In genomic region chr18:74289137-74289536, GRCh38 we compare ENCODE assay signal across 14 cellular contexts. TPM values are rescaled to one million over a fixed set of nuclear protein-coding genes. Genes with fewer than 3 reads are reported as not detected.
DNase-seq lines count a peak whose midpoint lies in the region; ATAC-seq and TF ChIP-seq lines count a peak whose summit lies in the region.
"Had no signal": no experiment of that assay in that cellular context is flagged by ENCODE, and none has a peak within 500 bp of the region (broad histone marks: within the 10 kb centered on the region; RNA-seq: fewer than 3 reads in every experiment).

No MANE protein-coding gene starts in this region.

- peaks cover 27% of the 10 kb centered on the region for H3K4me1 Mint-ChIP-seq in chondrocyte (ENCODE audit: low read depth)
- H3K4me1 Mint-ChIP-seq in effector memory CD8-positive, alpha-beta T cell (ENCODE audit: low read depth in 2 of 2) = peaks cover 10 to 19% of the 10 kb centered on the region in 2 donors

- TF ChIP-seq CTCF in left ventricle myocardium inferior (IDR thresholded peaks at IDR 0.05; ENCODE audit: borderline replicate concordance) (no peak), chondrocyte (IDR thresholded peaks at IDR 0.05) (no peak), vagina (IDR thresholded peaks at IDR 0.05) (no peak)

- intact Hi-C loops in left ventricle myocardium inferior (cut with micrococcal nuclease) (no loop called here), left cardiac atrium (cut with DNase I) (no loop called here), vagina (cut with DNase I) (no loop called here)

- H3K4me3 ChIP-seq in left ventricle myocardium inferior (peak overlapping the region; percentile 29), muscle layer of duodenum (ENCODE audit: low read depth in 1 of 2, low read length in 2 of 2) (peak overlapping the region in 1 of 2 donors; percentile 31), vagina (no peak overlapping the region)

- H3K36me3 Mint-ChIP-seq in chondrocyte (ENCODE audit: low read depth) = no peaks in the 10 kb centered on the region
- H3K36me3 Mint-ChIP-seq in effector memory CD8-positive, alpha-beta T cell (ENCODE audit: insufficient read depth) = peaks cover 11% of the 10 kb centered on the region

- H3K27me3 Mint-ChIP-seq in chondrocyte (ENCODE audit: low read depth) = no peaks in the 10 kb centered on the region
- H3K27me3 Mint-ChIP-seq in effector memory CD8-positive, alpha-beta T cell = no peaks in the 10 kb centered on the region

- no peaks in the 10 kb centered on the region for H3K9me3 Mint-ChIP-seq in chondrocyte (ENCODE audit: low read depth)
- no peaks in the 10 kb centered on the region for H3K9me3 Mint-ChIP-seq in effector memory CD8-positive, alpha-beta T cell
- H3K9me3 Mint-ChIP-seq: endodermal cell had no signal

- no peak for TF ChIP-seq POLR2A in vagina (IDR thresholded peaks at IDR 0.05)

- DNase-seq in left ventricle myocardium inferior (no peak), left cardiac atrium (no peak), chondrocyte (ENCODE audit: low spot score) (no peak), vagina (ENCODE audit: extremely low spot score in 2 of 2) (no peak), NCI-H526 treated with DMSO at 0.1 percent for 48 hours (lab: John Stamatoyannopoulos, UW) (no peak)
- DNase-seq in effector memory CD8-positive, alpha-beta T cell = no peak
- DNase-seq: activated CD4-positive, alpha-beta T cell treated with anti-CD3 and anti-CD28 coated beads, Interleukin-2, amount 50 U/mL, for 1 hour; activated naive CD4-positive, alpha-beta T cell treated with anti-CD3 and anti-CD28 coated beads, Interleukin-2, amount 10 ng/mL, durations not matched to agents 7 days and 5 days; GDM1; H7; NCI-H82 had no signal

- H3K4me1 ChIP-seq in left ventricle myocardium inferior = peaks cover 83% of the 10 kb centered on the region
- peaks cover 16 to 28% of the 10 kb centered on the region in 2 donors for H3K4me1 ChIP-seq in muscle layer of duodenum (ENCODE audit: control insufficient read depth in 1 of 2, insufficient read depth in 2 of 2, low read length in 2 of 2)
- H3K4me1 ChIP-seq in vagina = peaks cover 29% of the 10 kb centered on the region

- no peak overlapping the region for H3K4me3 Mint-ChIP-seq in chondrocyte (ENCODE audit: unreplicated experiment)
- H3K4me3 Mint-ChIP-seq in effector memory CD8-positive, alpha-beta T cell = no peak overlapping the region
- H3K4me3 Mint-ChIP-seq: activated naive CD4-positive, alpha-beta T cell treated with anti-CD3 and anti-CD28 coated beads, Interleukin-2, amount 10 ng/mL, durations not matched to agents 7 days and 5 days; endodermal cell had no signal

- H3K27ac ChIP-seq in left ventricle myocardium inferior (replicated peaks) = peak overlapping the region; percentile 90
- H3K27ac ChIP-seq in muscle layer of duodenum (ENCODE audit: low read length) = peak overlapping the region; percentile 71
- peak overlapping the region; percentile 40 for H3K27ac ChIP-seq in vagina

- no peak for ATAC-seq in left cardiac atrium
- no peak for ATAC-seq in effector memory CD8-positive, alpha-beta T cell (replicated peaks)
- ATAC-seq in GM18873 (IDR thresholded peaks at IDR 0.05; ENCODE audit: low FRiP score, unreplicated experiment) = no peak

- H3K27ac Mint-ChIP-seq in chondrocyte (ENCODE audit: unreplicated experiment) = peak overlapping the region; percentile 49
- no peak overlapping the region for H3K27ac Mint-ChIP-seq in effector memory CD8-positive, alpha-beta T cell
- H3K27ac Mint-ChIP-seq: activated naive CD4-positive, alpha-beta T cell treated with anti-CD3 and anti-CD28 coated beads, Interleukin-2, amount 10 ng/mL, durations not matched to agents 7 days and 5 days had no signal

- no peaks in the 10 kb centered on the region for H3K9me3 ChIP-seq in left ventricle myocardium inferior (replicated peaks)
- H3K9me3 ChIP-seq in muscle layer of duodenum (ENCODE audit: control insufficient read depth in 1 of 2, low read length in 2 of 2) = no peaks in the 10 kb centered on the region
- no peaks in the 10 kb centered on the region for H3K9me3 ChIP-seq in vagina

- H3K36me3 ChIP-seq in left ventricle myocardium inferior = no peaks in the 10 kb centered on the region
- H3K36me3 ChIP-seq in muscle layer of duodenum (ENCODE audit: control insufficient read depth in 1 of 2, insufficient read depth in 2 of 2, low read length in 2 of 2) = no peaks in the 10 kb centered on the region
- H3K36me3 ChIP-seq in vagina = no peaks in the 10 kb centered on the region

- H3K27me3 ChIP-seq in left ventricle myocardium inferior (ENCODE audit: low read depth) (no peaks in the 10 kb centered on the region), muscle layer of duodenum (ENCODE audit: low read depth, low read length) (no peaks in the 10 kb centered on the region), vagina (no peaks in the 10 kb centered on the region)

RNA-seq across cellular contexts. Expression of gene CYB5A, which starts 2.6 kb away (rescaled TPM):
- total RNA-seq in left ventricle myocardium inferior = 105 TPM
- total RNA-seq in left cardiac atrium = 100 to 1,000 TPM in 1 of 2 donors, 10 to 100 TPM in 1; 66.7 to 122 TPM
- 29.9 to 30.7 TPM (median 30.1 TPM) in 3 replicates for total RNA-seq in chondrocyte
- total RNA-seq in vagina = 88.6 TPM

RNA-seq across cellular contexts. Expression of gene C18orf63, which starts 26.5 kb away (rescaled TPM):
- total RNA-seq in left ventricle myocardium inferior (not detected), left cardiac atrium (not detected), chondrocyte (not detected in 3 replicates), vagina (not detected)
- total RNA-seq: endodermal cell, H7 had no signal

Comparison
In these comparisons a context has a peak if more than half of its experiments do, and no peak if none do; other contexts are left out.
1. H3K27ac ChIP-seq: peak in every context shown above with its lines; median percentile 90 in left ventricle myocardium inferior; 71 in muscle layer of duodenum; 40 in vagina.